In the genomic region with DNA sequence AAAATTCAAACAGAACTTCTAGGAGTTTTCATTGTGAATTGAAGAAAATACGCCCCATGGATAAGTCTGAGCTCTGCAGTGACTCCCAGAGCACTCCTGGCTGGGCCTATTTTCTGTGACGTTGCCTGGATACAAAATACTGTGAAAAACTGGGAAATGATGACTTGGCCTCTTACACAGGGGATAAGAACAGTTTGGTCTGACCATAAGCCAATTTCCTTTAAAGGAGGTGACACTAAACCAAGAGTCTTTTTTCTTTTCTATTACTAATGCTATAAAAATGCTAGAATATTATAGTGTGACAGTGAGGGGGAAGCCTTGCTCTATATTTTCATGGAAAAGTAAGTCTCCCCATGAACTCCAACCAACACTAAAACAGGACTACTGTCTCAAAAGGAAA, we compare ENCODE assay signal across 8 cellular contexts. TPM values are rescaled to one million over a fixed set of nuclear protein-coding genes. Genes with fewer than 3 reads are reported as not detected.
DNase-seq lines count a peak whose midpoint lies in the region; ATAC-seq, FAIRE-seq and TF ChIP-seq lines count a peak whose summit lies in the region.

No MANE protein-coding gene starts in this region.

- TF ChIP-seq CTCF in right lobe of liver (IDR thresholded peaks at IDR 0.05), result no peak
- TF ChIP-seq CTCF in thyroid gland (IDR thresholded peaks at IDR 0.05), result no peak
- TF ChIP-seq CTCF in D721Med (IDR thresholded peaks at IDR 0.05; ENCODE audit: insufficient read depth, missing control alignments), result no peak

- H3K36me3 Mint-ChIP-seq in T-helper 17 cell (ENCODE audit: low read depth), result no peaks in the 10 kb centered on the region

- no peak for FAIRE-seq in D721Med (lab: Jason Lieb, UNC)

- WGBS in right lobe of liver (ENCODE audit: insufficient coverage, low coverage, low lambda C conversion rate, missing lambda C conversion rate), result 45% methylated on average over 2 of the region's 2 CpGs
- 23 to 32% methylated on average over 2 of the region's 2 CpGs for WGBS in thyroid gland, 2 donors

- no peak overlapping the region for H3K4me3 ChIP-seq in right lobe of liver
- H3K4me3 ChIP-seq in thyroid gland (replicated peaks in 1 of 3), result no peak overlapping the region

- H3K4me1 Mint-ChIP-seq in T-helper 17 cell, result no peaks in the 10 kb centered on the region

- no peaks in the 10 kb centered on the region for H3K27me3 ChIP-seq in right lobe of liver
- H3K27me3 ChIP-seq in thyroid gland, result no peaks in the 10 kb centered on the region

- DNase-seq in LHCN-M2 (ENCODE audit: low read depth) (peak; percentile 99), right lobe of liver (no peak), thyroid gland (peak; percentile 45 to 49), GM19238 (ENCODE audit: insufficient read length, low spot score) (no peak), D721Med (ENCODE audit: insufficient read length, low spot score) (no peak), T-helper 17 cell (no peak)

- no peak overlapping the region for H3K4me3 Mint-ChIP-seq in T-helper 17 cell

- no peak for TF ChIP-seq POLR2A in right lobe of liver (IDR thresholded peaks at IDR 0.05)
- no peak for TF ChIP-seq POLR2A in thyroid gland (IDR thresholded peaks at IDR 0.05)

- H3K4me1 ChIP-seq in right lobe of liver (no peaks in the 10 kb centered on the region), thyroid gland (peaks cover 61 to 77% of the 10 kb centered on the region in 2 donors)

- peaks cover 7% of the 10 kb centered on the region for H3K27me3 Mint-ChIP-seq in T-helper 17 cell

- no peaks in the 10 kb centered on the region for H3K9me3 ChIP-seq in right lobe of liver
- H3K9me3 ChIP-seq in thyroid gland, result no peaks in the 10 kb centered on the region
- H3K9me3 ChIP-seq in T-helper 17 cell (ENCODE audit: control insufficient read depth, low read length, poor library complexity, severe bottlenecking), result no peaks in the 10 kb centered on the region

- no peak overlapping the region for H3K27ac Mint-ChIP-seq in T-helper 17 cell

- peak overlapping the region; percentile 93 for H3K27ac ChIP-seq in cingulate gyrus (ENCODE audit: low read depth, low read length)
- peak overlapping the region; percentile 48 to 74 (median 58) for H3K27ac ChIP-seq in right lobe of liver
- H3K27ac ChIP-seq in thyroid gland, result peak overlapping the region; percentile 99 to 100 (median 100)

- ATAC-seq in right lobe of liver, result peak; percentile 31 to 43 (median 38)
- no peak for ATAC-seq in GM18909 (IDR thresholded peaks at IDR 0.05; ENCODE audit: poor library complexity, unreplicated experiment)
- no peak for ATAC-seq in T-helper 17 cell

- no peaks in the 10 kb centered on the region for H3K36me3 ChIP-seq in right lobe of liver
- no peaks in the 10 kb centered on the region for H3K36me3 ChIP-seq in thyroid gland

- intact Hi-C loops in right lobe of liver (cut with DNase I), result no loop called here
- intact Hi-C loops in thyroid gland (cut with DNase I), result no loop called here

RNA-seq across cellular contexts. Expression of gene MYOF, which starts 45.6 kb away (rescaled TPM):
- total RNA-seq in LHCN-M2 (2014; rRNA removed), result 164 and 242 TPM in 2 replicates
- 262 TPM for polyA plus RNA-seq in LHCN-M2 (2012)
- total RNA-seq in right lobe of liver, result 10 to 100 TPM in 1 of 6 experiments, 1 to 10 TPM in 5; 1.9 to 14.6 (median 3.2) TPM
- total RNA-seq in thyroid gland, result 100 to 1,000 TPM in 2 of 4 donors, 10 to 100 TPM in 2; 72.3 to 210 (median 118) TPM
- 1 to 10 TPM in 1 of 2 donors, under 1 TPM in 1; 0.81 to 1.6 TPM for total RNA-seq in T-helper 17 cell

RNA-seq across cellular contexts. Expression of gene CEP55, which starts 59.8 kb away (rescaled TPM):
- 99.7 and 102 TPM in 2 replicates for total RNA-seq in LHCN-M2 (2014; rRNA removed)
- polyA plus RNA-seq in LHCN-M2 (2012), result 20.0 TPM
- total RNA-seq in right lobe of liver, result under 1 TPM in 5 of 6 experiments, not detected in 1; 0.16 to 0.56 (median 0.43) TPM
- 1 to 10 TPM in 2 of 4 donors, under 1 TPM in 1, not detected in 1; 0.11 to 2.1 (median 1.0) TPM for total RNA-seq in thyroid gland
- total RNA-seq in T-helper 17 cell, result under 1 TPM; 0.27 to 0.63 TPM

Comparison
In these comparisons a context has a peak if more than half of its experiments do, and no peak if none do; other contexts are left out.
1. DNase-seq: peak in LHCN-M2 (single experiment) and thyroid gland (2 of 2); none in right lobe of liver (0 of 3), GM19238 (single experiment), D721Med (single experiment) and T-helper 17 cell (0 of 3).
2. ATAC-seq: peak in right lobe of liver (4 of 4); none in GM18909 (single experiment) and T-helper 17 cell (single experiment).
3. RNA of gene MYOF, which starts 45.6 kb away (total RNA-seq): 164 to 242 TPM in LHCN-M2 and 72.3 to 210 TPM in thyroid gland; 1.9 to 14.6 TPM in right lobe of liver and 0.81 to 1.6 TPM in T-helper 17 cell; every median in the first group is over 4 times any median in the second.
4. RNA of gene CEP55, which starts 59.8 kb away (total RNA-seq): 99.7 to 102 TPM in LHCN-M2; 0.11 to 2.1 TPM in thyroid gland, 0.27 to 0.63 TPM in T-helper 17 cell and 0.16 to 0.56 TPM in right lobe of liver; every median in the first group is over 10 times any median in the second.
5. Peak in every context shown above with its lines, with median percentiles within 50 percentile points of each other: H3K27ac ChIP-seq.